In the genomic region with DNA sequence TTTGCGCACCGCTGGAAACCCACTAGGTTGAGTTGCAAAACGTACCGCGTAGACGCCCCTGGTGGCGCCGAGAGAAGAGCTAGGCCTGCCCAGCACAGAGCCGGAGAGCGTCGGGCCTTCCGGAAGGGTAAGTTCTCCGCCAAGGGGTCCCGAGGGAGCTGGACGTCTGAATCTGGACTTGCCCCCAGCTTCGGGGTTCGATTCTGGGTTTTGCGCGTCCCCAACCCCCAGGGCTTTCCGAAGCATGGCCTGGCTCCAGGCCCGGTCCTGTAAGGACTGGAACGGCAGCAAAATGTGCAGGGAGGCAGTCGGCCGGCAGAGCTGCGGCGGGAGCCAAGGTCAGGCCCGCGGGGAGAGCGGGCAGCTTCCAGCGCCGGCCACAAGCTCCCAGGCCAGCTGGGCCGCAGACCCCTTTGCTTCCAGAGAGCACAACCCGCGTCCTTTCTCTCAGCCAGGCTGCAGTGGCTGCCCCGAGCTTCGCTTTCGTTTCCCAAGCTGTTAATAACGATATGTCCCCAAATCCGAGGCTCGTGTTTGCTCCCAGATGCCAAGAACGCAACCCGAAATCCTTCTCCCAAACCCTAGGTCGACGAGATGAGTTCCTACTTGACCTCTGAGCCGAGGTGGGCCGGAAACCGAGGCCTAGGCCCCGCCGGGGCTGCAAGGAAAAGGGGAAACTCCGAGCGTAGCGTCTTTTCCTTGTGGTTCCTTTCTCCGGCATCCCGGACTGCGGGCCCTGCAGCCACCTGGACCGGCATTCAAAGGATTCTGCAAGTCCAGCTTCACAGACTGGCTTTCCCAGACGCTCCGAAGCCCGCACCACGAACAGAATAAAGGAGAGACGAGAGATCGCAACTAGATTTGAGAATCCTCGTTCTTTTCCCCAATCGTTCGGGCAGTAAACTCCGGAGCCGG, we compare ENCODE assay signal across 10 cellular contexts. TPM values are rescaled to one million over a fixed set of nuclear protein-coding genes. Genes with fewer than 3 reads are reported as not detected.
DNase-seq lines count a peak whose midpoint lies in the region; ATAC-seq and TF ChIP-seq lines count a peak whose summit lies in the region.
"Had no signal": no experiment of that assay in that cellular context is flagged by ENCODE, and none has a peak within 500 bp of the region (broad histone marks: within the 10 kb centered on the region; RNA-seq: fewer than 3 reads in every experiment).

No MANE protein-coding gene starts in this region.

- no peak overlapping the region for H2AFZ ChIP-seq in neural progenitor cell (replicated peaks)

- H3K4me1 ChIP-seq in Peyer's patch (peaks cover 0 to 8% (median 0%) of the 10 kb centered on the region in 4 donors), neural progenitor cell (peaks cover 7% of the 10 kb centered on the region)

- H3K9me3 ChIP-seq in Peyer's patch (no peaks in the 10 kb centered on the region), neural progenitor cell (ENCODE audit: low read depth) (no peaks in the 10 kb centered on the region)

- no peak overlapping the region for H3K9ac ChIP-seq in neural progenitor cell

- H3K9me3 Mint-ChIP-seq in neural progenitor cell, result peaks cover 3% of the 10 kb centered on the region

- no peak for DNase-seq in AG04449 (ENCODE audit: low read depth, low spot score)
- no peak for DNase-seq in Peyer's patch
- DNase-seq in fibroblast of mammary gland (ENCODE audit: low read depth), result peak; percentile 75
- DNase-seq in neural progenitor cell (ENCODE audit: low spot score), result peak; percentile 64
- no peak for DNase-seq in activated gamma-delta T cell treated with Interleukin-2 at 50 U/mL for 16 hours
- DNase-seq: NCI-H748 treated with DMSO at 0.1 percent for 48 hours had no signal

- ATAC-seq in GM21529 (IDR thresholded peaks at IDR 0.05; ENCODE audit: unreplicated experiment) (no peak), HG03025 (IDR thresholded peaks at IDR 0.05; ENCODE audit: low FRiP score, unreplicated experiment) (no peak), GM18505 (IDR thresholded peaks at IDR 0.05; ENCODE audit: unreplicated experiment) (no peak)

- no peak overlapping the region for H3K4me2 ChIP-seq in neural progenitor cell

- H3K4me3 Mint-ChIP-seq in neural progenitor cell, result no peak overlapping the region

- peaks cover 8% of the 10 kb centered on the region for H3F3A ChIP-seq in neural progenitor cell (ENCODE audit: low read depth)

- H3K79me2 ChIP-seq in neural progenitor cell (ENCODE audit: low read depth), result no peaks in the 10 kb centered on the region

- TF ChIP-seq CTCF in AG04449 (IDR thresholded peaks at IDR 0.05; ENCODE audit: insufficient read depth, low read length, missing control alignments), result no peak
- TF ChIP-seq CTCF in Peyer's patch (IDR thresholded peaks at IDR 0.05), result no peak
- TF ChIP-seq CTCF in fibroblast of mammary gland (conservative IDR thresholded peaks at IDR 0.05; ENCODE audit: control insufficient read depth, insufficient read depth, low read depth, low read length), result no peak
- TF ChIP-seq CTCF in neural progenitor cell (IDR thresholded peaks at IDR 0.05), result no peak

- H3K27ac ChIP-seq in Peyer's patch, result no peak overlapping the region
- H3K27ac ChIP-seq in neural progenitor cell, result no peak overlapping the region

- no peaks in the 10 kb centered on the region for H3K36me3 Mint-ChIP-seq in neural progenitor cell

- H4K20me1 ChIP-seq in neural progenitor cell (ENCODE audit: low read depth), result peaks cover 100% of the 10 kb centered on the region

- no peak overlapping the region for H3K27ac Mint-ChIP-seq in neural progenitor cell

- CTCF ChIA-PET in AG04449 (lab: Yijun Ruan, JAX), result no interaction called here

- H3K27me3 ChIP-seq in Peyer's patch (peaks cover 0 to 49% of the 10 kb centered on the region in 2 donors), neural progenitor cell (peaks cover 100% of the 10 kb centered on the region)

- H3K4me3 ChIP-seq in AG04449 (ENCODE audit: low read depth, low read length) (peak overlapping the region; percentile 23), Peyer's patch (peak overlapping the region in 3 of 4 donors; percentile 15 to 36 (median 20)), fibroblast of mammary gland (ENCODE audit: control insufficient read depth, low read depth, low read length) (peak overlapping the region; percentile 65), neural progenitor cell (no peak overlapping the region)

- POLR2A ChIA-PET in AG04449 (lab: Yijun Ruan, JAX), result no interaction called here

- H3K4me1 Mint-ChIP-seq in neural progenitor cell, result peaks cover 2% of the 10 kb centered on the region

- no peaks in the 10 kb centered on the region for H3K36me3 ChIP-seq in Peyer's patch
- no peaks in the 10 kb centered on the region for H3K36me3 ChIP-seq in neural progenitor cell

- TF ChIP-seq POLR2A in Peyer's patch (IDR thresholded peaks at IDR 0.05) (no peak), GM18505 (IDR thresholded peaks at IDR 0.05; ENCODE audit: borderline replicate concordance, extremely low read depth, insufficient read depth, insufficient read length) (no peak)

- peaks cover 96% of the 10 kb centered on the region for H3K27me3 Mint-ChIP-seq in neural progenitor cell (ENCODE audit: insufficient read depth, low read depth)

RNA-seq across cellular contexts. Expression of a gene that starts 3.2 kb away (rescaled TPM):
- not detected for total RNA-seq in Peyer's patch
- not detected in 2 replicates for total RNA-seq in neural progenitor cell (ENCODE audit: low replicate concordance)
- total RNA-seq: activated CD8-positive, alpha-beta memory T cell treated with anti-CD3 and anti-CD28 coated beads for 36 hours had no signal

Comparison
In these comparisons a context has a peak if more than half of its experiments do, and no peak if none do; other contexts are left out.
1. DNase-seq: peak in fibroblast of mammary gland (single experiment) and neural progenitor cell (single experiment); none in AG04449 (single experiment), Peyer's patch (0 of 3) and activated gamma-delta T cell treated with Interleukin-2 at 50 U/mL for 16 hours (single experiment).